8 cellular contexts compared by ENCODE assay signal in genomic region chr16:1825381-1825863, GRCh38. TPM values are rescaled to one million over a fixed set of nuclear protein-coding genes. Genes with fewer than 3 reads are reported as not detected.
A peak's percentile ranks its signal among the peaks of the same experiment; 100 is the strongest.
DNase-seq lines count a peak whose midpoint lies in the region; ATAC-seq and TF ChIP-seq lines count a peak whose summit lies in the region.

No MANE protein-coding gene starts in this region.

- peaks cover 48% of the 10 kb centered on the region for H3K79me2 ChIP-seq in mammary epithelial cell (ENCODE audit: insufficient read depth, low read length)

- no peaks in the 10 kb centered on the region for H3K36me3 Mint-ChIP-seq in stimulated activated naive CD8-positive, alpha-beta T cell treated with anti-CD3 and anti-CD28 coated beads, Interleukin-15, Interleukin-2, amounts not matched to agents 100 ng/mL and 50 ng/mL, for 24 hours (ENCODE audit: low read depth)

- in situ Hi-C loops in mammary epithelial cell (cut with MboI; ENCODE audit: low sequenced_read_pairs in 2 of 2): loop anchor here in 1 of 2 donors (25.0 kb wide), 1 partner anchor 337 kb away; the partner anchor contains the start of gene TRAF7

- peak overlapping the region; percentile 94 for H3K4me2 ChIP-seq in mammary epithelial cell (ENCODE audit: insufficient read depth, low read depth, low read length)

- H3K4me1 ChIP-seq in mammary epithelial cell (ENCODE audit: insufficient read depth, low read length) (peaks cover 24% of the 10 kb centered on the region), mucosa of stomach (ENCODE audit: control insufficient read depth, insufficient read depth, low read length) (peaks cover 34% of the 10 kb centered on the region)

- H3K9me3 ChIP-seq in mammary epithelial cell (replicated peaks; ENCODE audit: insufficient read depth, low read length): no peaks in the 10 kb centered on the region
- no peaks in the 10 kb centered on the region for H3K9me3 ChIP-seq in mucosa of stomach (ENCODE audit: control insufficient read depth, low read length)

- intact Hi-C loops in mammary epithelial cell (cut with micrococcal nuclease): no loop called here

- H3K27me3 ChIP-seq in mammary epithelial cell (ENCODE audit: insufficient read depth, low read length) (no peaks in the 10 kb centered on the region), mucosa of stomach (ENCODE audit: control insufficient read depth, insufficient read depth, low read length) (no peaks in the 10 kb centered on the region)

- H3K27me3 Mint-ChIP-seq in stimulated activated naive CD8-positive, alpha-beta T cell treated with anti-CD3 and anti-CD28 coated beads, Interleukin-15, Interleukin-2, amounts not matched to agents 100 ng/mL and 50 ng/mL, for 24 hours: no peaks in the 10 kb centered on the region

- no peaks in the 10 kb centered on the region for H3K9me3 Mint-ChIP-seq in stimulated activated naive CD8-positive, alpha-beta T cell treated with anti-CD3 and anti-CD28 coated beads, Interleukin-15, Interleukin-2, amounts not matched to agents 100 ng/mL and 50 ng/mL, for 24 hours

- BruUV-seq in mammary epithelial cell (replicated peaks; lab: Mats Ljungman, UMichigan): no TSS peak

- ATAC-seq in stimulated activated naive CD8-positive, alpha-beta T cell treated with anti-CD3 and anti-CD28 coated beads, Interleukin-15, Interleukin-2, amounts not matched to agents 100 U/mL and 50 U/mL, for 24 hours: no peak
- ATAC-seq in HG03097 (IDR thresholded peaks at IDR 0.05; ENCODE audit: low FRiP score, unreplicated experiment): no peak
- ATAC-seq in GM21619 (IDR thresholded peaks at IDR 0.05; ENCODE audit: unreplicated experiment): no peak

- DNase-seq in stimulated activated naive CD8-positive, alpha-beta T cell treated with anti-CD3 and anti-CD28 coated beads, Interleukin-15, Interleukin-2, amounts not matched to agents 100 U/mL and 50 U/mL, for 24 hours: no peak
- DNase-seq in mammary epithelial cell: no peak
- DNase-seq in NK-92 treated with Interleukin-12 subunit alpha and Interleukin-12 subunit beta, amount 100 ng/mL, for 24 hours (lab: John Stamatoyannopoulos, UW): no peak
- no peak for DNase-seq in stimulated activated CD4-positive, alpha-beta T cell treated with anti-CD3 and anti-CD28 coated beads, Interleukin-2, amount 100 ng/mL, for 48 hours

- CTCF ChIA-PET in mammary epithelial cell (lab: Charles Lee; ENCODE audit: low non-redundant PET): no interaction called here

- dilution Hi-C loops in mammary epithelial cell (cut with HindIII; ENCODE audit: low sequenced_read_pairs): no loop called here

- H3K36me3 ChIP-seq in mammary epithelial cell (ENCODE audit: insufficient read depth, low read length) (peaks cover 7% of the 10 kb centered on the region), mucosa of stomach (ENCODE audit: control insufficient read depth, insufficient read depth, low read length) (no peaks in the 10 kb centered on the region)

- 63% methylated on average over 15 of the region's 15 CpGs for WGBS in mammary epithelial cell (ENCODE audit: low coverage, missing lambda C conversion rate)

- peak overlapping the region; percentile 76 for H3K27ac Mint-ChIP-seq in stimulated activated naive CD8-positive, alpha-beta T cell treated with anti-CD3 and anti-CD28 coated beads, Interleukin-15, Interleukin-2, amounts not matched to agents 100 ng/mL and 50 ng/mL, for 24 hours

- H3K9ac ChIP-seq in mammary epithelial cell (ENCODE audit: insufficient read depth, low read length): no peak overlapping the region
- peak overlapping the region; percentile 58 for H3K9ac ChIP-seq in mucosa of stomach (ENCODE audit: low read length)

- H3K27ac ChIP-seq in mammary epithelial cell (ENCODE audit: insufficient read depth, low read depth, low read length): no peak overlapping the region

- no peaks in the 10 kb centered on the region for H4K20me1 ChIP-seq in mammary epithelial cell (ENCODE audit: insufficient read depth, low read length)

- peaks cover 48% of the 10 kb centered on the region for H3K4me1 Mint-ChIP-seq in stimulated activated naive CD8-positive, alpha-beta T cell treated with anti-CD3 and anti-CD28 coated beads, Interleukin-15, Interleukin-2, amounts not matched to agents 100 ng/mL and 50 ng/mL, for 24 hours (ENCODE audit: low read depth)

- H3K4me3 Mint-ChIP-seq in stimulated activated naive CD8-positive, alpha-beta T cell treated with anti-CD3 and anti-CD28 coated beads, Interleukin-15, Interleukin-2, amounts not matched to agents 100 ng/mL and 50 ng/mL, for 24 hours: peak overlapping the region; percentile 82

- peak overlapping the region; percentile 98 for H2AFZ ChIP-seq in mammary epithelial cell (ENCODE audit: low read depth, low read length)

- H3K4me3 ChIP-seq in mammary epithelial cell (replicated peaks in 1 of 3; ENCODE audit: insufficient read depth in 1 of 3, low read depth in 2 of 3, low read length in 3 of 3) (peak overlapping the region; percentile 49 to 99 (median 97)), mucosa of stomach (ENCODE audit: low read length) (peak overlapping the region; percentile 4)

- no peak for TF ChIP-seq CTCF in mammary epithelial cell (conservative IDR thresholded peaks at IDR 0.05 in 1 of 2, IDR thresholded peaks at IDR 0.05 in 1 of 2; ENCODE audit: extremely low read depth in 1 of 2, insufficient read depth in 1 of 2, low read depth in 1 of 2, low read length in 2 of 2)

RNA-seq across cellular contexts. Expression of gene HAGH, which starts 1.2 kb away (rescaled TPM):
- 10 to 100 TPM; 38.7 to 43.8 TPM for total RNA-seq in mammary epithelial cell
- 40.8 TPM for polyA plus RNA-seq in mammary epithelial cell
- polyA minus RNA-seq in mammary epithelial cell: 18.2 TPM

RNA-seq across cellular contexts. Expression of gene FAHD1, which starts 1.6 kb away (rescaled TPM):
- 10 to 100 TPM; 33.1 to 61.3 TPM for total RNA-seq in mammary epithelial cell
- 83.2 TPM for polyA plus RNA-seq in mammary epithelial cell
- 70.6 TPM for polyA minus RNA-seq in mammary epithelial cell

RNA-seq across cellular contexts. Expression of gene IGFALS, which starts 31.9 kb away (rescaled TPM):
- not detected for total RNA-seq in mammary epithelial cell
- polyA plus RNA-seq in mammary epithelial cell: not detected
- polyA minus RNA-seq in mammary epithelial cell: not detected

RNA-seq across cellular contexts. Expression of gene NUBP2, which starts 42.7 kb away (rescaled TPM):
- total RNA-seq in mammary epithelial cell: 10 to 100 TPM; 64.3 to 67.0 TPM
- polyA plus RNA-seq in mammary epithelial cell: 56.6 TPM
- 5.5 TPM for polyA minus RNA-seq in mammary epithelial cell

RNA-seq across cellular contexts. Expression of gene SPSB3, which starts 43.1 kb away (rescaled TPM):
- total RNA-seq in mammary epithelial cell: 10 to 100 TPM; 20.9 to 43.0 TPM
- polyA plus RNA-seq in mammary epithelial cell: 23.2 TPM
- 2.4 TPM for polyA minus RNA-seq in mammary epithelial cell
